In the genomic region with DNA sequence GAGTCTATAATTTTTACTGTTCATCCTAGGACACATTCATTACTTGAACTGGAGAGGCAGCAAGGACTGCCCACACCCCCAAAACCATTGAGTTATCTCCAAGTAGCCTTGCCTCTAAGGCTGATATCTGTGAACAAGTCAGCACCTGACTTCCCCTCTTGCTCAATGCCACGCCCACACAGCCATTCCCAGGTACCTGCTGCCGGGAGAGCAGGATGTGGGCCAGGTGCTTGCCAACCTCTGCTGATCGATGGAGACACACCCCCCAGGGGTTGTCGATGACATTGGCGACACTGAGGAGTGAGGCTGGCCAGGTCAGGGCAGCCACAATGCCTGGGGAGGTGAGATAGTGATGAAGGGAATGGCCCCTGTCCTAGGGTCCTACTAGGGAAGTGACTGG, we compare ENCODE assay signal across 26 cellular contexts.
"Had no signal": no experiment of that assay in that cellular context is flagged by ENCODE, and none has a peak within 500 bp of the region (broad histone marks: within the 10 kb centered on the region; RNA-seq: fewer than 3 reads in every experiment).

No MANE protein-coding gene starts in this region.

- H3K27me3 ChIP-seq: hepatocyte, left lung, spleen, upper lobe of right lung had no signal

- H3K9me3 Mint-ChIP-seq: activated CD8-positive, alpha-beta T cell treated with anti-CD3 and anti-CD28 coated beads for 36 hours; activated naive CD4-positive, alpha-beta T cell treated with anti-CD3 and anti-CD28 coated beads, Interleukin-2, amount 10 ng/mL, durations not matched to agents 7 days and 5 days; immature natural killer cell; T-helper 2 cell treated with Interferon-gamma antibody and Interleukin-4, amounts not matched to agents 5 μg/mL and 100 μg/mL, for 36 hours had no signal

- H3K27ac ChIP-seq: cardiac muscle cell, hepatocyte, left lung, spleen, upper lobe of right lung had no signal

- H3K4me1 ChIP-seq: left lung, spleen, upper lobe of right lung had no signal

- H3K4me3 ChIP-seq: cardiac muscle cell, hepatocyte, left lung, lung, spleen, thoracic aorta, upper lobe of right lung had no signal

- H3K79me2 ChIP-seq: hepatocyte had no signal

- H3K4me3 Mint-ChIP-seq: activated CD4-positive, alpha-beta T cell treated with anti-CD3 and anti-CD28 coated beads, Interleukin-2, amount 10 ng/mL, durations not matched to agents 7 days and 5 days; activated CD8-positive, alpha-beta memory T cell treated with anti-CD3 and anti-CD28 coated beads, Interleukin-2, amount 10 ng/mL, durations not matched to agents 7 days and 5 days; activated CD8-positive, alpha-beta T cell treated with anti-CD3 and anti-CD28 coated beads for 36 hours; activated naive CD4-positive, alpha-beta T cell treated with anti-CD3 and anti-CD28 coated beads, Interleukin-2, amount 10 ng/mL, durations not matched to agents 7 days and 5 days; immature natural killer cell; naive thymus-derived CD8-positive, alpha-beta T cell; T-helper 2 cell treated with Interferon-gamma antibody and Interleukin-4, amounts not matched to agents 5 μg/mL and 100 μg/mL, for 36 hours had no signal

- H3K27ac Mint-ChIP-seq: activated CD4-positive, alpha-beta T cell treated with anti-CD3 and anti-CD28 coated beads, Interleukin-2, amount 10 ng/mL, durations not matched to agents 7 days and 5 days; activated CD8-positive, alpha-beta memory T cell treated with anti-CD3 and anti-CD28 coated beads, Interleukin-2, amount 10 ng/mL, durations not matched to agents 7 days and 5 days; activated CD8-positive, alpha-beta T cell treated with anti-CD3 and anti-CD28 coated beads for 36 hours; activated naive CD4-positive, alpha-beta T cell treated with anti-CD3 and anti-CD28 coated beads, Interleukin-2, amount 10 ng/mL, durations not matched to agents 7 days and 5 days; immature natural killer cell; progenitor cell of endocrine pancreas; T-helper 2 cell treated with Interferon-gamma antibody and Interleukin-4, amounts not matched to agents 5 μg/mL and 100 μg/mL, for 36 hours had no signal

- H3K4me2 ChIP-seq: hepatocyte had no signal

- H3K36me3 ChIP-seq: cardiac muscle cell had no signal

- H3K36me3 Mint-ChIP-seq: activated naive CD4-positive, alpha-beta T cell treated with anti-CD3 and anti-CD28 coated beads, Interleukin-2, amount 10 ng/mL, durations not matched to agents 7 days and 5 days had no signal

- H3K27me3 Mint-ChIP-seq: activated CD4-positive, alpha-beta T cell treated with anti-CD3 and anti-CD28 coated beads, Interleukin-2, amount 10 ng/mL, durations not matched to agents 7 days and 5 days; activated CD8-positive, alpha-beta memory T cell treated with anti-CD3 and anti-CD28 coated beads, Interleukin-2, amount 10 ng/mL, durations not matched to agents 7 days and 5 days; activated CD8-positive, alpha-beta T cell treated with anti-CD3 and anti-CD28 coated beads for 36 hours; activated naive CD4-positive, alpha-beta T cell treated with anti-CD3 and anti-CD28 coated beads, Interleukin-2, amount 10 ng/mL, durations not matched to agents 7 days and 5 days; naive thymus-derived CD8-positive, alpha-beta T cell; progenitor cell of endocrine pancreas had no signal

- H3K9me3 ChIP-seq: left lung, thoracic aorta, upper lobe of right lung had no signal

- DNase-seq: activated CD4-positive, alpha-beta T cell treated with anti-CD3 and anti-CD28 coated beads, Interleukin-2, amount 10 ng/mL, durations not matched to agents 7 days and 5 days; activated CD8-positive, alpha-beta memory T cell treated with anti-CD3 and anti-CD28 coated beads, Interleukin-2, amount 10 ng/mL, durations not matched to agents 7 days and 5 days; activated CD8-positive, alpha-beta T cell treated with anti-CD3 and anti-CD28 coated beads for 36 hours; activated effector memory CD4-positive, alpha-beta T cell treated with anti-CD3 and anti-CD28 coated beads, Interleukin-2, amount 50 U/mL, for 16 hours; activated naive CD4-positive, alpha-beta T cell treated with anti-CD3 and anti-CD28 coated beads, Interleukin-2, amount 10 ng/mL, durations not matched to agents 7 days and 5 days; activated T-cell treated with anti-CD3 and anti-CD28 coated beads for 4 hours; amygdala; cortex of kidney; erythroblast; foreskin melanocyte; immature natural killer cell; kidney glomerular epithelial cell; left lung; naive thymus-derived CD8-positive, alpha-beta T cell; retina; spleen; stimulated activated CD4-positive, alpha-beta T cell treated with anti-CD3 and anti-CD28 coated beads, Interleukin-4, amount 100 ng/mL, for 24 hours; stimulated activated naive CD4-positive, alpha-beta T cell treated with Interleukin-2 at 50 U/mL for 16 hours; upper lobe of right lung had no signal

- ATAC-seq: activated CD4-positive, CD25-positive, alpha-beta regulatory T cell treated with anti-CD3 and anti-CD28 coated beads, Interleukin-2, amount 50 U/mL, for 24 hours; activated CD8-positive, alpha-beta memory T cell treated with anti-CD3 and anti-CD28 coated beads, Interleukin-2, amount 10 ng/mL, durations not matched to agents 7 days and 5 days; activated CD8-positive, alpha-beta T cell treated with anti-CD3 and anti-CD28 coated beads for 36 hours; left lung; naive thymus-derived CD8-positive, alpha-beta T cell; upper lobe of right lung had no signal

- H2AFZ ChIP-seq: hepatocyte had no signal

- H3K4me1 Mint-ChIP-seq: activated CD4-positive, alpha-beta T cell treated with anti-CD3 and anti-CD28 coated beads, Interleukin-2, amount 10 ng/mL, durations not matched to agents 7 days and 5 days; activated CD8-positive, alpha-beta memory T cell treated with anti-CD3 and anti-CD28 coated beads, Interleukin-2, amount 10 ng/mL, durations not matched to agents 7 days and 5 days; activated naive CD4-positive, alpha-beta T cell treated with anti-CD3 and anti-CD28 coated beads, Interleukin-2, amount 10 ng/mL, durations not matched to agents 7 days and 5 days; immature natural killer cell; naive thymus-derived CD8-positive, alpha-beta T cell had no signal
